32 cellular contexts compared by ENCODE assay signal in the genomic region with DNA sequence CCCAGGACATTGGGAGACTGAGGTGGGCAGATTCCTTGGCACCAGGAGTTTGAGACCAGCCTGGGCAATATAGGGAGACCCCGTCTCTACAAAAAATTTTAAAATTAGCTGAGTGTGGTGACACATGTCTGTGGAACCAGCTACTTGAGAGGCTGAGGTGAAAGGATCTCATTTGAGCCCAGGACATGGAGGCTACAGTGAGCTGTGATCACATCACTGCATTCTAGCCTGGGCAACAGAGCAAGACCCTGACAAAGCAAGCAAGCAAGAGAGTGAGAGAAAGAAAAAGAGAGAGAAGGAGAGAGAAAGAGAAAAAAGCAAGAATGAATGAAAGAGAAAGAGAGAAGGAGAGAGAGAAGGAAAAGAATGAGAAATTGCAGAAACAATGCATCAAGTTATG.
"Had no signal": no experiment of that assay in that cellular context is flagged by ENCODE, and none has a peak within 500 bp of the region (broad histone marks: within the 10 kb centered on the region; RNA-seq: fewer than 3 reads in every experiment).

No MANE protein-coding gene starts in this region.

- H3K27ac Mint-ChIP-seq: activated CD4-positive, alpha-beta T cell treated with anti-CD3 and anti-CD28 coated beads, Interleukin-2, amount 10 ng/mL, durations not matched to agents 7 days and 5 days; activated CD8-positive, alpha-beta memory T cell treated with anti-CD3 and anti-CD28 coated beads, Interleukin-2, amount 10 ng/mL, durations not matched to agents 7 days and 5 days; activated CD8-positive, alpha-beta T cell treated with anti-CD3 and anti-CD28 coated beads, Interleukin-2, amount 10 ng/mL, durations not matched to agents 7 days and 5 days; dendritic cell treated with granulocyte-macrophage colony-stimulating factor and Interleukin-4, amounts not matched to agents 40 ng/mL and 50 ng/mL, for 4 days; immature natural killer cell; mesothelial cell of epicardium had no signal

- H3K9me3 Mint-ChIP-seq: activated CD4-positive, alpha-beta T cell treated with anti-CD3 and anti-CD28 coated beads, Interleukin-2, amount 10 ng/mL, durations not matched to agents 7 days and 5 days; dendritic cell treated with granulocyte-macrophage colony-stimulating factor and Interleukin-4, amounts not matched to agents 40 ng/mL and 50 ng/mL, for 4 days; immature natural killer cell; mesothelial cell of epicardium; naive B cell; nephron progenitor cell had no signal

- H3K27me3 Mint-ChIP-seq: activated CD4-positive, alpha-beta T cell treated with anti-CD3 and anti-CD28 coated beads, Interleukin-2, amount 10 ng/mL, durations not matched to agents 7 days and 5 days; activated CD8-positive, alpha-beta memory T cell treated with anti-CD3 and anti-CD28 coated beads, Interleukin-2, amount 10 ng/mL, durations not matched to agents 7 days and 5 days; dendritic cell treated with granulocyte-macrophage colony-stimulating factor and Interleukin-4, amounts not matched to agents 40 ng/mL and 50 ng/mL, for 4 days; naive B cell had no signal

- H3K4me1 ChIP-seq: breast epithelium, esophagus muscularis mucosa, foreskin keratinocyte, suprapubic skin, upper lobe of right lung had no signal

- H3K4me3 ChIP-seq: breast epithelium, esophagus muscularis mucosa, heart left ventricle, ovary, psoas muscle, smooth muscle cell, suprapubic skin, tibial artery, upper lobe of right lung had no signal

- ATAC-seq: activated CD8-positive, alpha-beta memory T cell treated with anti-CD3 and anti-CD28 coated beads, Interleukin-2, amount 10 ng/mL, durations not matched to agents 7 days and 5 days; activated CD8-positive, alpha-beta T cell treated with anti-CD3 and anti-CD28 coated beads, Interleukin-2, amount 10 ng/mL, durations not matched to agents 7 days and 5 days; foreskin keratinocyte; heart left ventricle; left colon; psoas muscle; upper lobe of right lung had no signal

- H3K4me2 ChIP-seq: smooth muscle cell had no signal

- H3K9me3 ChIP-seq: breast epithelium, esophagus muscularis mucosa, heart left ventricle, ovary, psoas muscle, suprapubic skin, tibial artery, upper lobe of right lung had no signal

- H3K36me3 ChIP-seq: breast epithelium, ovary had no signal

- DNase-seq: activated CD4-positive, alpha-beta T cell treated with anti-CD3 and anti-CD28 coated beads for 1 hour; activated CD4-positive, alpha-beta T cell treated with anti-CD3 and anti-CD28 coated beads, Interleukin-2, amount 10 ng/mL, durations not matched to agents 7 days and 5 days; activated CD8-positive, alpha-beta memory T cell treated with anti-CD3 and anti-CD28 coated beads, Interleukin-2, amount 10 ng/mL, durations not matched to agents 7 days and 5 days; activated CD8-positive, alpha-beta T cell treated with anti-CD3 and anti-CD28 coated beads, Interleukin-2, amount 10 ng/mL, durations not matched to agents 7 days and 5 days; activated gamma-delta T cell treated with Interleukin-2 at 50 U/mL for 16 hours; activated naive CD4-positive, alpha-beta T cell treated with anti-CD3 and anti-CD28 coated beads, Interleukin-2, amount 50 U/mL, for 16 hours; amniotic stem cell; central memory CD4-positive, alpha-beta T cell; effector CD4-positive, alpha-beta T cell; foreskin keratinocyte; heart left ventricle; hypothalamus; immature natural killer cell; kidney; left colon; mammary epithelial cell; naive B cell; nephron progenitor cell; ovary; psoas muscle; stimulated activated CD4-positive, alpha-beta T cell treated with anti-CD3 and anti-CD28 coated beads, Interleukin-2, amount 100 ng/mL, for 24 hours; stimulated activated naive CD4-positive, alpha-beta T cell; SW 1271; T-helper 2 cell; tibial artery; upper lobe of right lung had no signal

- H3K27ac ChIP-seq: breast epithelium, esophagus muscularis mucosa, foreskin keratinocyte, heart left ventricle, ovary, psoas muscle, suprapubic skin, tibial artery, upper lobe of right lung had no signal

- H3K4me1 Mint-ChIP-seq: immature natural killer cell had no signal

- H3K4me3 Mint-ChIP-seq: activated CD4-positive, alpha-beta T cell treated with anti-CD3 and anti-CD28 coated beads, Interleukin-2, amount 10 ng/mL, durations not matched to agents 7 days and 5 days; activated CD8-positive, alpha-beta memory T cell treated with anti-CD3 and anti-CD28 coated beads, Interleukin-2, amount 10 ng/mL, durations not matched to agents 7 days and 5 days; activated CD8-positive, alpha-beta T cell treated with anti-CD3 and anti-CD28 coated beads, Interleukin-2, amount 10 ng/mL, durations not matched to agents 7 days and 5 days; dendritic cell treated with granulocyte-macrophage colony-stimulating factor and Interleukin-4, amounts not matched to agents 40 ng/mL and 50 ng/mL, for 4 days; immature natural killer cell; mesothelial cell of epicardium; naive B cell; nephron progenitor cell had no signal
